ENCODE assay signal across 8 cellular contexts in the genomic region with DNA sequence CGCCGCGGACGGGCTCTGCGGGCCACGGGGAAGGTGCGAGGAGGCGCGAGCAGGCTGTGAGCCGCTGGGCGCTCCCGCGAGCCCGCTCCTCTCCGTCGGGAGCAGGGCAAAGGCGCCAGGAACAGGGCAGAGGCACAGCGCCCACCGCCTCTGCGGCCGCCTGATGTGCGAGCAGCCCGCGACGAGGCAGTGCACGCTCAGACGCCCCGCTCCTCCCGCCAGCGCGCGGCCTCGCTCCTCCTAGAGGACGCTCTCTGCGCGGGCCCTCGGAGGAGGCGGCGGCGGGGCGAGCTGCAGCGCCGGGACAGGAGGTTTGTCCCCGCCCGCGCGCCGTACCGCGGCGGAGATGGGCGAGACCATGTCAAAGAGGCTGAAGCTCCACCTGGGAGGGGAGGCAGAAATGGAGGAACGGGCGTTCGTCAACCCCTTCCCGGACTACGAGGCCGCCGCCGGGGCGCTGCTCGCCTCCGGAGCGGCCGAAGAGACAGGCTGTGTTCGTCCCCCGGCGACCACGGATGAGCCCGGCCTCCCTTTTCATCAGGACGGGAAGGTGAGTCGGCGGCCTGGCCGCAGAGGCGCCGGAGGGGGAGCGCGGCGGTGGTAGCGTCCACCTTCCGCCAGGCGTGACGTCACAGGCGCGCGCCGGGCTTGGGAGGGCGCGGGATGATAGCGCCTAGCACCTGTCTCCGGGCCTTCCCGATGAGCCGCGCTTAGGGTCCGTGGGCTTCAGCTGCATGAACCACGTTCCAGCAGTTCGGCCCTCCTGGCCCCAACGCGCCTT. TPM values are rescaled to one million over a fixed set of nuclear protein-coding genes. Genes with fewer than 3 reads are reported as not detected.
DNase-seq lines count a peak whose midpoint lies in the region; ATAC-seq and TF ChIP-seq lines count a peak whose summit lies in the region.

No MANE protein-coding gene starts in this region.

- intact Hi-C loops in natural killer cell (cut with micrococcal nuclease): loop anchor here (1.0 to 5.0 kb wide), 3 partner anchors 57 to 696 kb away; partner anchors contain the start of gene SUMF2

- H3K27me3 Mint-ChIP-seq in activated T-helper 17 cell treated with anti-CD3 and anti-CD28 coated beads, Interleukin-2, amount 50 U/mL, for 72 hours: no peaks in the 10 kb centered on the region
- H3K27me3 Mint-ChIP-seq in natural killer cell (ENCODE audit: low read depth in 2 of 2): peaks cover 9 to 11% of the 10 kb centered on the region in 2 donors

- WGBS in GM23248 (ENCODE audit: low coverage in 1 of 2, low lambda C conversion rate in 2 of 2, missing lambda C conversion rate in 2 of 2), 2 experiments: 1% methylated on average over 68 to 93 of the region's 99 CpGs

- H3K4me3 Mint-ChIP-seq in activated T-helper 17 cell treated with anti-CD3 and anti-CD28 coated beads, Interleukin-2, amount 50 U/mL, for 72 hours: peak overlapping the region; percentile 95
- peak overlapping the region; percentile 96 for H3K4me3 Mint-ChIP-seq in natural killer cell

- peak overlapping the region; percentile 99 for H3K4me3 ChIP-seq in GM23248
- H3K4me3 ChIP-seq in Karpas-422 (ENCODE audit: low read length): peak overlapping the region; percentile 99

- H4K20me1 ChIP-seq in GM23248 (ENCODE audit: insufficient read depth) (no peaks in the 10 kb centered on the region), Karpas-422 (ENCODE audit: insufficient read depth, low read depth, low read length) (no peaks in the 10 kb centered on the region)

- H3K79me2 ChIP-seq in GM23248 (ENCODE audit: insufficient read depth) (peaks cover 27% of the 10 kb centered on the region), Karpas-422 (ENCODE audit: low read length) (peaks cover under 1% of the 10 kb centered on the region)

- H3F3A ChIP-seq in GM23248 (ENCODE audit: insufficient read depth): peaks cover 11% of the 10 kb centered on the region

- H2AFZ ChIP-seq in GM23248 (peak overlapping the region; percentile 86), Karpas-422 (ENCODE audit: low read length) (peak overlapping the region; percentile 90)

- H3K4me1 ChIP-seq in GM23248 (ENCODE audit: insufficient read depth): peaks cover 24% of the 10 kb centered on the region
- H3K4me1 ChIP-seq in Karpas-422 (ENCODE audit: low read length): peaks cover 26% of the 10 kb centered on the region

- TF ChIP-seq CTCF in natural killer cell (IDR thresholded peaks at IDR 0.05): peak; percentile 37

- peak overlapping the region; percentile 89 for H3K9ac ChIP-seq in GM23248
- H3K9ac ChIP-seq in Karpas-422 (ENCODE audit: low read length): peak overlapping the region; percentile 97

- no peaks in the 10 kb centered on the region for H3K9me3 Mint-ChIP-seq in activated T-helper 17 cell treated with anti-CD3 and anti-CD28 coated beads, Interleukin-2, amount 50 U/mL, for 72 hours
- no peaks in the 10 kb centered on the region for H3K9me3 Mint-ChIP-seq in natural killer cell

- H3K36me3 ChIP-seq in GM23248 (ENCODE audit: low read depth) (no peaks in the 10 kb centered on the region), Karpas-422 (ENCODE audit: insufficient read depth, low read length) (no peaks in the 10 kb centered on the region)

- H3K9me3 ChIP-seq in GM23248 (ENCODE audit: low read depth): no peaks in the 10 kb centered on the region
- no peaks in the 10 kb centered on the region for H3K9me3 ChIP-seq in Karpas-422 (ENCODE audit: low read length)

- H3K36me3 Mint-ChIP-seq in activated T-helper 17 cell treated with anti-CD3 and anti-CD28 coated beads, Interleukin-2, amount 50 U/mL, for 72 hours (ENCODE audit: low read depth): peaks cover 14% of the 10 kb centered on the region
- no peaks in the 10 kb centered on the region for H3K36me3 Mint-ChIP-seq in natural killer cell

- in situ Hi-C loops in GM23248 (cut with MboI): no loop called here

- peak overlapping the region; percentile 86 for H3K27ac ChIP-seq in GM23248
- peak overlapping the region; percentile 76 for H3K27ac ChIP-seq in Karpas-422 (ENCODE audit: low read length)

- H3K27me3 ChIP-seq in GM23248 (replicated peaks; ENCODE audit: insufficient read depth) (no peaks in the 10 kb centered on the region), Karpas-422 (ENCODE audit: low read length) (no peaks in the 10 kb centered on the region)

- peak; percentile 87 for ATAC-seq in activated T-helper 17 cell treated with anti-CD3 and anti-CD28 coated beads, Interleukin-2, amount 50 U/mL, for 72 hours (replicated peaks)
- peak; percentile 85 to 97 (median 88) for ATAC-seq in natural killer cell

- peaks cover 22% of the 10 kb centered on the region for H3K4me1 Mint-ChIP-seq in activated T-helper 17 cell treated with anti-CD3 and anti-CD28 coated beads, Interleukin-2, amount 50 U/mL, for 72 hours
- H3K4me1 Mint-ChIP-seq in natural killer cell: peaks cover 20 to 32% of the 10 kb centered on the region in 2 donors

- H3K9me2 ChIP-seq in GM23248 (ENCODE audit: insufficient read depth) (no peaks in the 10 kb centered on the region), Karpas-422 (replicated peaks; ENCODE audit: insufficient read depth, low read length) (no peaks in the 10 kb centered on the region)

- DNase-seq in EH (ENCODE audit: low read depth) (peak; percentile 94), GM23248 (peak; percentile 97), Karpas-422 (peak; percentile 98), RKO (ENCODE audit: low spot score) (peak; percentile 92), fibroblast of peridontal ligament (ENCODE audit: extremely low read depth) (peak; percentile 95), natural killer cell (peak; percentile 98)
- peak; percentile 90 to 100 (median 98) for DNase-seq in stimulated activated naive CD4-positive, alpha-beta T cell (lab: John Stamatoyannopoulos, UW)

- peak overlapping the region; percentile 96 for H3K27ac Mint-ChIP-seq in activated T-helper 17 cell treated with anti-CD3 and anti-CD28 coated beads, Interleukin-2, amount 50 U/mL, for 72 hours
- peak overlapping the region; percentile 97 to 100 for H3K27ac Mint-ChIP-seq in natural killer cell

- H3K4me2 ChIP-seq in GM23248 (ENCODE audit: unreplicated experiment): peak overlapping the region; percentile 97
- H3K4me2 ChIP-seq in Karpas-422 (ENCODE audit: low read depth, low read length, poor library complexity, severe bottlenecking): peak overlapping the region; percentile 88

RNA-seq across cellular contexts. Expression of gene LANCL2, which starts 0.7 kb away (rescaled TPM):
- total RNA-seq in GM23248 (2014; rRNA removed; shearing (Covaris generic)): 11.0 and 11.7 TPM in 2 replicates
- polyA plus RNA-seq in GM23248 (2016; fragmentation: Nextera tagmentation; extraction: Ambion mirVana): 12.8 and 13.8 TPM in 2 replicates
- total RNA-seq in Karpas-422 (2014; rRNA removed; shearing (Covaris generic); ENCODE audit: low replicate concordance): 7.9 and 10.9 TPM in 2 replicates
- 1 to 10 TPM; 6.7 to 9.4 TPM for total RNA-seq in activated T-helper 17 cell treated with anti-CD3 and anti-CD28 coated beads, Interleukin-2, amount 50 U/mL, for 72 hours
- total RNA-seq in natural killer cell: 1 to 10 TPM; 7.2 to 9.4 (median 8.3) TPM

Comparison
In these comparisons a context has a peak if more than half of its experiments do, and no peak if none do; other contexts are left out.
1. Peak in every context shown above with its lines: DNase-seq, ATAC-seq, H3K4me3 ChIP-seq and H3K27ac ChIP-seq.